Comparison of ENCODE assay signal across 3 cellular contexts in the genomic region with DNA sequence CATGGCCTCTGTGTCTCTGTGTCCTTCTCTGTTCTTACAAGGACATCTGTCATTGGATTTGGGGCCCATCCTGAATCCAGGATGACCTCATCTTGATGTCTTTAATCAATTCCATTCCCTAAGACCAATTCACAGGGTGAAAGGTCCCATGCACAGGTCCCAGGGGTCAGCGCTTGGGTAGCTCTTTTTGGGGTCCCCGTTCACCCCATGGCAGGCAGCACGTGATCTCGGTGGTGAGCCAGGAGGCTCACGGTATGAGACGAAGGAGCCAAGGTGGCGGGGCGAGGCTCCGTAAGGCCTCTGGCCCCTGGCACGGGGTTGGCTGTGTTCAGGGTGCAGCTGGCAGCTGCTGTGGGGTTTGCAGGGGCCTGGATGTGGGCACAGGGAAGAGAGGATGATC.
TF ChIP-seq lines count a peak whose summit lies in the region.

No MANE protein-coding gene starts in this region.

TF ChIP-seq in SK-N-SH, 30 proteins besides CTCF, POLR2A, EP300 and RAD21 (continues in another document):
- no peak for TF ChIP-seq JUND (IDR thresholded peaks at IDR 0.05)
- TF ChIP-seq FOSL2 (IDR thresholded peaks at IDR 0.05; ENCODE audit: borderline replicate concordance, low read depth): no peak
- TF ChIP-seq CHD2 (IDR thresholded peaks at IDR 0.05; ENCODE audit: low read length, partially characterized antibody): no peak
- no peak for TF ChIP-seq MXI1 (IDR thresholded peaks at IDR 0.05; ENCODE audit: low read depth, low read length)
- no peak for TF ChIP-seq RXRA (IDR thresholded peaks at IDR 0.05; ENCODE audit: borderline replicate concordance, low read depth)
- TF ChIP-seq, protein P1, sequence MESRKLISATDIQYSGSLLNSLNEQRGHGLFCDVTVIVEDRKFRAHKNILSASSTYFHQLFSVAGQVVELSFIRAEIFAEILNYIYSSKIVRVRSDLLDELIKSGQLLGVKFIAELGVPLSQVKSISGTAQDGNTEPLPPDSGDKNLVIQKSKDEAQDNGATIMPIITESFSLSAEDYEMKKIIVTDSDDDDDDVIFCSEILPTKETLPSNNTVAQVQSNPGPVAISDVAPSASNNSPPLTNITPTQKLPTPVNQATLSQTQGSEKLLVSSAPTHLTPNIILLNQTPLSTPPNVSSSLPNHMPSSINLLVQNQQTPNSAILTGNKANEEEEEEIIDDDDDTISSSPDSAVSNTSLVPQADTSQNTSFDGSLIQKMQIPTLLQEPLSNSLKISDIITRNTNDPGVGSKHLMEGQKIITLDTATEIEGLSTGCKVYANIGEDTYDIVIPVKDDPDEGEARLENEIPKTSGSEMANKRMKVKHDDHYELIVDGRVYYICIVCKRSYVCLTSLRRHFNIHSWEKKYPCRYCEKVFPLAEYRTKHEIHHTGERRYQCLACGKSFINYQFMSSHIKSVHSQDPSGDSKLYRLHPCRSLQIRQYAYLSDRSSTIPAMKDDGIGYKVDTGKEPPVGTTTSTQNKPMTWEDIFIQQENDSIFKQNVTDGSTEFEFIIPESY (IDR thresholded peaks at IDR 0.05; ENCODE audit: borderline replicate concordance, low read depth): no peak
- TF ChIP-seq TAF1 (IDR thresholded peaks at IDR 0.05; ENCODE audit: borderline replicate concordance, low read depth, low read length): no peak
- TF ChIP-seq, protein P2, sequence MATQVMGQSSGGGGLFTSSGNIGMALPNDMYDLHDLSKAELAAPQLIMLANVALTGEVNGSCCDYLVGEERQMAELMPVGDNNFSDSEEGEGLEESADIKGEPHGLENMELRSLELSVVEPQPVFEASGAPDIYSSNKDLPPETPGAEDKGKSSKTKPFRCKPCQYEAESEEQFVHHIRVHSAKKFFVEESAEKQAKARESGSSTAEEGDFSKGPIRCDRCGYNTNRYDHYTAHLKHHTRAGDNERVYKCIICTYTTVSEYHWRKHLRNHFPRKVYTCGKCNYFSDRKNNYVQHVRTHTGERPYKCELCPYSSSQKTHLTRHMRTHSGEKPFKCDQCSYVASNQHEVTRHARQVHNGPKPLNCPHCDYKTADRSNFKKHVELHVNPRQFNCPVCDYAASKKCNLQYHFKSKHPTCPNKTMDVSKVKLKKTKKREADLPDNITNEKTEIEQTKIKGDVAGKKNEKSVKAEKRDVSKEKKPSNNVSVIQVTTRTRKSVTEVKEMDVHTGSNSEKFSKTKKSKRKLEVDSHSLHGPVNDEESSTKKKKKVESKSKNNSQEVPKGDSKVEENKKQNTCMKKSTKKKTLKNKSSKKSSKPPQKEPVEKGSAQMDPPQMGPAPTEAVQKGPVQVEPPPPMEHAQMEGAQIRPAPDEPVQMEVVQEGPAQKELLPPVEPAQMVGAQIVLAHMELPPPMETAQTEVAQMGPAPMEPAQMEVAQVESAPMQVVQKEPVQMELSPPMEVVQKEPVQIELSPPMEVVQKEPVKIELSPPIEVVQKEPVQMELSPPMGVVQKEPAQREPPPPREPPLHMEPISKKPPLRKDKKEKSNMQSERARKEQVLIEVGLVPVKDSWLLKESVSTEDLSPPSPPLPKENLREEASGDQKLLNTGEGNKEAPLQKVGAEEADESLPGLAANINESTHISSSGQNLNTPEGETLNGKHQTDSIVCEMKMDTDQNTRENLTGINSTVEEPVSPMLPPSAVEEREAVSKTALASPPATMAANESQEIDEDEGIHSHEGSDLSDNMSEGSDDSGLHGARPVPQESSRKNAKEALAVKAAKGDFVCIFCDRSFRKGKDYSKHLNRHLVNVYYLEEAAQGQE (IDR thresholded peaks at IDR 0.05; ENCODE audit: low read depth, low read length): no peak
- TF ChIP-seq, protein P3, sequence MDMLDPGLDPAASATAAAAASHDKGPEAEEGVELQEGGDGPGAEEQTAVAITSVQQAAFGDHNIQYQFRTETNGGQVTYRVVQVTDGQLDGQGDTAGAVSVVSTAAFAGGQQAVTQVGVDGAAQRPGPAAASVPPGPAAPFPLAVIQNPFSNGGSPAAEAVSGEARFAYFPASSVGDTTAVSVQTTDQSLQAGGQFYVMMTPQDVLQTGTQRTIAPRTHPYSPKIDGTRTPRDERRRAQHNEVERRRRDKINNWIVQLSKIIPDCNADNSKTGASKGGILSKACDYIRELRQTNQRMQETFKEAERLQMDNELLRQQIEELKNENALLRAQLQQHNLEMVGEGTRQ (IDR thresholded peaks at IDR 0.05; ENCODE audit: borderline replicate concordance, low read depth, low read length): no peak
- no peak for TF ChIP-seq YY1 (IDR thresholded peaks at IDR 0.05; ENCODE audit: low read depth)
- TF ChIP-seq, protein P4, sequence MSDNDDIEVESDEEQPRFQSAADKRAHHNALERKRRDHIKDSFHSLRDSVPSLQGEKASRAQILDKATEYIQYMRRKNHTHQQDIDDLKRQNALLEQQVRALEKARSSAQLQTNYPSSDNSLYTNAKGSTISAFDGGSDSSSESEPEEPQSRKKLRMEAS (IDR thresholded peaks at IDR 0.05; ENCODE audit: low read depth): no peak
- no peak for TF ChIP-seq RCOR1 (IDR thresholded peaks at IDR 0.05; ENCODE audit: low read length)

TF ChIP-seq in SK-N-SH treated with all-trans-retinoic acid at 6 μM for 48 hours, 23 proteins besides CTCF, POLR2A, EP300 and RAD21:
- TF ChIP-seq ZNF70 (CRISPR knock-in tag; IDR thresholded peaks at IDR 0.05) (no peak), ZNF565 (CRISPR knock-in tag; conservative IDR thresholded peaks at IDR 0.05; ENCODE audit: low read depth) (no peak), ZFP30 (CRISPR knock-in tag; IDR thresholded peaks at IDR 0.05) (no peak)
- TF ChIP-seq, protein P5, sequence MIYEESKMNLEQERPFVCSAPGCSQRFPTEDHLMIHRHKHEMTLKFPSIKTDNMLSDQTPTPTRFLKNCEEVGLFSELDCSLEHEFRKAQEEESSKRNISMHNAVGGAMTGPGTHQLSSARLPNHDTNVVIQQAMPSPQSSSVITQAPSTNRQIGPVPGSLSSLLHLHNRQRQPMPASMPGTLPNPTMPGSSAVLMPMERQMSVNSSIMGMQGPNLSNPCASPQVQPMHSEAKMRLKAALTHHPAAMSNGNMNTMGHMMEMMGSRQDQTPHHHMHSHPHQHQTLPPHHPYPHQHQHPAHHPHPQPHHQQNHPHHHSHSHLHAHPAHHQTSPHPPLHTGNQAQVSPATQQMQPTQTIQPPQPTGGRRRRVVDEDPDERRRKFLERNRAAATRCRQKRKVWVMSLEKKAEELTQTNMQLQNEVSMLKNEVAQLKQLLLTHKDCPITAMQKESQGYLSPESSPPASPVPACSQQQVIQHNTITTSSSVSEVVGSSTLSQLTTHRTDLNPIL (CRISPR knock-in tag; IDR thresholded peaks at IDR 0.05; ENCODE audit: low read depth): no peak
- TF ChIP-seq, protein P6, sequence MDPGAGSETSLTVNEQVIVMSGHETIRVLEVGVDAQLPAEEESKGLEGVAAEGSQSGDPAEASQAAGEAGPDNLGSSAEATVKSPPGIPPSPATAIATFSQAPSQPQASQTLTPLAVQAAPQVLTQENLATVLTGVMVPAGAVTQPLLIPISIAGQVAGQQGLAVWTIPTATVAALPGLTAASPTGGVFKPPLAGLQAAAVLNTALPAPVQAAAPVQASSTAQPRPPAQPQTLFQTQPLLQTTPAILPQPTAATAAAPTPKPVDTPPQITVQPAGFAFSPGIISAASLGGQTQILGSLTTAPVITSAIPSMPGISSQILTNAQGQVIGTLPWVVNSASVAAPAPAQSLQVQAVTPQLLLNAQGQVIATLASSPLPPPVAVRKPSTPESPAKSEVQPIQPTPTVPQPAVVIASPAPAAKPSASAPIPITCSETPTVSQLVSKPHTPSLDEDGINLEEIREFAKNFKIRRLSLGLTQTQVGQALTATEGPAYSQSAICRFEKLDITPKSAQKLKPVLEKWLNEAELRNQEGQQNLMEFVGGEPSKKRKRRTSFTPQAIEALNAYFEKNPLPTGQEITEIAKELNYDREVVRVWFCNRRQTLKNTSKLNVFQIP (CRISPR knock-in tag; IDR thresholded peaks at IDR 0.05; ENCODE audit: borderline replicate concordance, low read depth): no peak

TF ChIP-seq in K562, 482 proteins besides CTCF, POLR2A, EP300 and RAD21:
- TF ChIP-seq, protein P7, sequence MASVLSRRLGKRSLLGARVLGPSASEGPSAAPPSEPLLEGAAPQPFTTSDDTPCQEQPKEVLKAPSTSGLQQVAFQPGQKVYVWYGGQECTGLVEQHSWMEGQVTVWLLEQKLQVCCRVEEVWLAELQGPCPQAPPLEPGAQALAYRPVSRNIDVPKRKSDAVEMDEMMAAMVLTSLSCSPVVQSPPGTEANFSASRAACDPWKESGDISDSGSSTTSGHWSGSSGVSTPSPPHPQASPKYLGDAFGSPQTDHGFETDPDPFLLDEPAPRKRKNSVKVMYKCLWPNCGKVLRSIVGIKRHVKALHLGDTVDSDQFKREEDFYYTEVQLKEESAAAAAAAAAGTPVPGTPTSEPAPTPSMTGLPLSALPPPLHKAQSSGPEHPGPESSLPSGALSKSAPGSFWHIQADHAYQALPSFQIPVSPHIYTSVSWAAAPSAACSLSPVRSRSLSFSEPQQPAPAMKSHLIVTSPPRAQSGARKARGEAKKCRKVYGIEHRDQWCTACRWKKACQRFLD (CRISPR knock-in tag; IDR thresholded peaks at IDR 0.05): no peak
- TF ChIP-seq, protein P3 (CRISPR knock-in tag; IDR thresholded peaks at IDR 0.05): peak; percentile 14; the same call in 1 of the 2 replicates
- TF ChIP-seq, protein P8, sequence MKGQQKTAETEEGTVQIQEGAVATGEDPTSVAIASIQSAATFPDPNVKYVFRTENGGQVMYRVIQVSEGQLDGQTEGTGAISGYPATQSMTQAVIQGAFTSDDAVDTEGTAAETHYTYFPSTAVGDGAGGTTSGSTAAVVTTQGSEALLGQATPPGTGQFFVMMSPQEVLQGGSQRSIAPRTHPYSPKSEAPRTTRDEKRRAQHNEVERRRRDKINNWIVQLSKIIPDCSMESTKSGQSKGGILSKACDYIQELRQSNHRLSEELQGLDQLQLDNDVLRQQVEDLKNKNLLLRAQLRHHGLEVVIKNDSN (CRISPR knock-in tag; IDR thresholded peaks at IDR 0.05): peak; percentile 53; the same call in 1 of the 2 replicates
